ENCODE assay signal across 1 cellular context in genomic region chr7:101744588-101744987, GRCh38.
TF ChIP-seq lines count a peak whose summit lies in the region.

No MANE protein-coding gene starts in this region.

TF ChIP-seq in H1, 55 proteins besides CTCF, POLR2A, EP300 and RAD21:
- no peak for TF ChIP-seq BCL11A (IDR thresholded peaks at IDR 0.05; ENCODE audit: low read depth in 2 of 2, low read length in 2 of 2)
- TF ChIP-seq SUZ12 (IDR thresholded peaks at IDR 0.05; ENCODE audit: low read length), result no peak
- TF ChIP-seq TAF7 (optimal IDR thresholded peaks at IDR 0.05; ENCODE audit: borderline replicate concordance, low read depth, low read length), result no peak
- no peak for TF ChIP-seq CTBP2 (IDR thresholded peaks at IDR 0.05; ENCODE audit: borderline replicate concordance, insufficient read depth, insufficient read length, low read length)
- no peak for TF ChIP-seq JUN (IDR thresholded peaks at IDR 0.05; ENCODE audit: low read depth, low read length)
- no peak for TF ChIP-seq ATF2 (IDR thresholded peaks at IDR 0.05; ENCODE audit: low read length)
- TF ChIP-seq POLR2AphosphoS5 (IDR thresholded peaks at IDR 0.05; ENCODE audit: low read depth, low read length), result no peak
- TF ChIP-seq, protein P1, sequence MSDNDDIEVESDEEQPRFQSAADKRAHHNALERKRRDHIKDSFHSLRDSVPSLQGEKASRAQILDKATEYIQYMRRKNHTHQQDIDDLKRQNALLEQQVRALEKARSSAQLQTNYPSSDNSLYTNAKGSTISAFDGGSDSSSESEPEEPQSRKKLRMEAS (IDR thresholded peaks at IDR 0.05), result no peak
- no peak for TF ChIP-seq HDAC6 (IDR thresholded peaks at IDR 0.05; ENCODE audit: low read depth, low read length)
- no peak for TF ChIP-seq SIN3A (conservative IDR thresholded peaks at IDR 0.05 in 1 of 2, IDR thresholded peaks at IDR 0.05 in 1 of 2; ENCODE audit: low read depth in 1 of 2, low read length in 2 of 2)
- no peak for TF ChIP-seq ZNF274 (IDR thresholded peaks at IDR 0.05; ENCODE audit: borderline replicate concordance, extremely low read depth, low read length)
- TF ChIP-seq SP2 (IDR thresholded peaks at IDR 0.05; ENCODE audit: low read length), result no peak
